Comparison of ENCODE assay signal across 2 cellular contexts in the genomic region with DNA sequence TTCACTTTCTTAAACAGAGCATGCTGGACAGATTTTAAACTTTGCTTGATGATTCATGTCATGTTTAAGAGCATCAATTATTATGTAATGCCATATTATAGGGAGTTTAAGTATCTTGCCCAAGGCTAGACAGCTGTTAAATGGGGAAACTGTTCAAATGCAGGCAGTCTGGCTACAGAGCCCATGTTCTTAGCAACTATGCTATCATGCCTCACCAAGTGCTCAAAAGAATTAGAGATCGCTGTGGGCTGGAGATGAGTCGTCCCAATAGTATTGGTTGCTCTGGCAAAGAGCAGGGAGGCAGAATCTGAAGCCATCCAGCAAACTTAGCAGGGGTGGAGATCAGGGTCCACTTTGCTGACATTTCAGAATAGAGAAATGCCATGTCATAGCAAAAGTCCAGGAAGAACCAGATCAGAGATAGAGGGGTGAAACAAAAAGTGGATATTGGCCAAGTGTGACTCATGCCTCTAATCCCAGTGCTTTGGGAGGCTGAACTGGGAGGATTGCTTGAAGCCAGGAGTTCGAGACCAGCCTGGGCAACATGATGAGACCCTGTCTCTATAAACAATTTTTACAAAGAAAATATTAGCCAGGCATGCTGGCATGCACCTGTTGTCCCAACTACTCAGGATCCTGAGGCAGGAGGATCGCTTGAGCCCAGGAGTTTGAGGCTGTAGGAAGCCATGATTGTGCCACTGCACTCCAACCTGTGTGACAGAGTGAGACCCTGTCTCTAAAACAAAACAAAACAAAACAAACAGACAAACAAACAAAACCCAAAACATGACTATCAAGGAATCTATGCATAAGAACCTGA.
TF ChIP-seq lines count a peak whose summit lies in the region.

No MANE protein-coding gene starts in this region.

TF ChIP-seq in HEK293, 187 proteins besides CTCF, POLR2A, EP300 and RAD21 (continued from another document and continues in another):
- TF ChIP-seq, protein P1, sequence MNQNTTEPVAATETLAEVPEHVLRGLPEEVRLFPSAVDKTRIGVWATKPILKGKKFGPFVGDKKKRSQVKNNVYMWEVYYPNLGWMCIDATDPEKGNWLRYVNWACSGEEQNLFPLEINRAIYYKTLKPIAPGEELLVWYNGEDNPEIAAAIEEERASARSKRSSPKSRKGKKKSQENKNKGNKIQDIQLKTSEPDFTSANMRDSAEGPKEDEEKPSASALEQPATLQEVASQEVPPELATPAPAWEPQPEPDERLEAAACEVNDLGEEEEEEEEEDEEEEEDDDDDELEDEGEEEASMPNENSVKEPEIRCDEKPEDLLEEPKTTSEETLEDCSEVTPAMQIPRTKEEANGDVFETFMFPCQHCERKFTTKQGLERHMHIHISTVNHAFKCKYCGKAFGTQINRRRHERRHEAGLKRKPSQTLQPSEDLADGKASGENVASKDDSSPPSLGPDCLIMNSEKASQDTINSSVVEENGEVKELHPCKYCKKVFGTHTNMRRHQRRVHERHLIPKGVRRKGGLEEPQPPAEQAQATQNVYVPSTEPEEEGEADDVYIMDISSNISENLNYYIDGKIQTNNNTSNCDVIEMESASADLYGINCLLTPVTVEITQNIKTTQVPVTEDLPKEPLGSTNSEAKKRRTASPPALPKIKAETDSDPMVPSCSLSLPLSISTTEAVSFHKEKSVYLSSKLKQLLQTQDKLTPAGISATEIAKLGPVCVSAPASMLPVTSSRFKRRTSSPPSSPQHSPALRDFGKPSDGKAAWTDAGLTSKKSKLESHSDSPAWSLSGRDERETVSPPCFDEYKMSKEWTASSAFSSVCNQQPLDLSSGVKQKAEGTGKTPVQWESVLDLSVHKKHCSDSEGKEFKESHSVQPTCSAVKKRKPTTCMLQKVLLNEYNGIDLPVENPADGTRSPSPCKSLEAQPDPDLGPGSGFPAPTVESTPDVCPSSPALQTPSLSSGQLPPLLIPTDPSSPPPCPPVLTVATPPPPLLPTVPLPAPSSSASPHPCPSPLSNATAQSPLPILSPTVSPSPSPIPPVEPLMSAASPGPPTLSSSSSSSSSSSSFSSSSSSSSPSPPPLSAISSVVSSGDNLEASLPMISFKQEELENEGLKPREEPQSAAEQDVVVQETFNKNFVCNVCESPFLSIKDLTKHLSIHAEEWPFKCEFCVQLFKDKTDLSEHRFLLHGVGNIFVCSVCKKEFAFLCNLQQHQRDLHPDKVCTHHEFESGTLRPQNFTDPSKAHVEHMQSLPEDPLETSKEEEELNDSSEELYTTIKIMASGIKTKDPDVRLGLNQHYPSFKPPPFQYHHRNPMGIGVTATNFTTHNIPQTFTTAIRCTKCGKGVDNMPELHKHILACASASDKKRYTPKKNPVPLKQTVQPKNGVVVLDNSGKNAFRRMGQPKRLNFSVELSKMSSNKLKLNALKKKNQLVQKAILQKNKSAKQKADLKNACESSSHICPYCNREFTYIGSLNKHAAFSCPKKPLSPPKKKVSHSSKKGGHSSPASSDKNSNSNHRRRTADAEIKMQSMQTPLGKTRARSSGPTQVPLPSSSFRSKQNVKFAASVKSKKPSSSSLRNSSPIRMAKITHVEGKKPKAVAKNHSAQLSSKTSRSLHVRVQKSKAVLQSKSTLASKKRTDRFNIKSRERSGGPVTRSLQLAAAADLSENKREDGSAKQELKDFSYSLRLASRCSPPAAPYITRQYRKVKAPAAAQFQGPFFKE (tag by site-specific recombination; IDR thresholded peaks at IDR 0.05; ENCODE audit: borderline replicate concordance): no peak
- TF ChIP-seq SP3 (tag by site-specific recombination; IDR thresholded peaks at IDR 0.05): no peak
- peak; percentile 29; the same call in 1 of the 2 replicates for TF ChIP-seq ZNF629 (tag by site-specific recombination; IDR thresholded peaks at IDR 0.05)
- TF ChIP-seq ZNF19 (tag by site-specific recombination; IDR thresholded peaks at IDR 0.05; ENCODE audit: low read depth): no peak
- TF ChIP-seq GLIS1 (tag by site-specific recombination; IDR thresholded peaks at IDR 0.05): peak; percentile 64; the same call in 1 of the 2 replicates
- TF ChIP-seq, protein P2, sequence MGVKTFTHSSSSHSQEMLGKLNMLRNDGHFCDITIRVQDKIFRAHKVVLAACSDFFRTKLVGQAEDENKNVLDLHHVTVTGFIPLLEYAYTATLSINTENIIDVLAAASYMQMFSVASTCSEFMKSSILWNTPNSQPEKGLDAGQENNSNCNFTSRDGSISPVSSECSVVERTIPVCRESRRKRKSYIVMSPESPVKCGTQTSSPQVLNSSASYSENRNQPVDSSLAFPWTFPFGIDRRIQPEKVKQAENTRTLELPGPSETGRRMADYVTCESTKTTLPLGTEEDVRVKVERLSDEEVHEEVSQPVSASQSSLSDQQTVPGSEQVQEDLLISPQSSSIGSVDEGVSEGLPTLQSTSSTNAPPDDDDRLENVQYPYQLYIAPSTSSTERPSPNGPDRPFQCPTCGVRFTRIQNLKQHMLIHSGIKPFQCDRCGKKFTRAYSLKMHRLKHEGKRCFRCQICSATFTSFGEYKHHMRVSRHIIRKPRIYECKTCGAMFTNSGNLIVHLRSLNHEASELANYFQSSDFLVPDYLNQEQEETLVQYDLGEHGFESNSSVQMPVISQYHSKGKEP (tag by site-specific recombination; IDR thresholded peaks at IDR 0.05): no peak
- TF ChIP-seq, protein P3, sequence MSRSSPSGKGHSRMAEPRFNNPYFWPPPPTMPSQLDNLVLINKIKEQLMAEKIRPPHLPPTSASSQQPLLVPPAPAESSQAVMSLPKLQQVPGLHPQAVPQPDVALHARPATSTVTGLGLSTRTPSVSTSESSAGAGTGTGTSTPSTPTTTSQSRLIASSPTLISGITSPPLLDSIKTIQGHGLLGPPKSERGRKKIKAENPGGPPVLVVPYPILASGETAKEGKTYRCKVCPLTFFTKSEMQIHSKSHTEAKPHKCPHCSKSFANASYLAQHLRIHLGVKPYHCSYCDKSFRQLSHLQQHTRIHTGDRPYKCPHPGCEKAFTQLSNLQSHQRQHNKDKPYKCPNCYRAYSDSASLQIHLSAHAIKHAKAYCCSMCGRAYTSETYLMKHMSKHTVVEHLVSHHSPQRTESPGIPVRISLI (tag by site-specific recombination; IDR thresholded peaks at IDR 0.05): no peak
- no peak for TF ChIP-seq ZNF433 (tag by site-specific recombination; IDR thresholded peaks at IDR 0.05; ENCODE audit: low read depth)
- no peak for TF ChIP-seq ZSCAN23 (tag by site-specific recombination; IDR thresholded peaks at IDR 0.05)
- TF ChIP-seq, protein P4, sequence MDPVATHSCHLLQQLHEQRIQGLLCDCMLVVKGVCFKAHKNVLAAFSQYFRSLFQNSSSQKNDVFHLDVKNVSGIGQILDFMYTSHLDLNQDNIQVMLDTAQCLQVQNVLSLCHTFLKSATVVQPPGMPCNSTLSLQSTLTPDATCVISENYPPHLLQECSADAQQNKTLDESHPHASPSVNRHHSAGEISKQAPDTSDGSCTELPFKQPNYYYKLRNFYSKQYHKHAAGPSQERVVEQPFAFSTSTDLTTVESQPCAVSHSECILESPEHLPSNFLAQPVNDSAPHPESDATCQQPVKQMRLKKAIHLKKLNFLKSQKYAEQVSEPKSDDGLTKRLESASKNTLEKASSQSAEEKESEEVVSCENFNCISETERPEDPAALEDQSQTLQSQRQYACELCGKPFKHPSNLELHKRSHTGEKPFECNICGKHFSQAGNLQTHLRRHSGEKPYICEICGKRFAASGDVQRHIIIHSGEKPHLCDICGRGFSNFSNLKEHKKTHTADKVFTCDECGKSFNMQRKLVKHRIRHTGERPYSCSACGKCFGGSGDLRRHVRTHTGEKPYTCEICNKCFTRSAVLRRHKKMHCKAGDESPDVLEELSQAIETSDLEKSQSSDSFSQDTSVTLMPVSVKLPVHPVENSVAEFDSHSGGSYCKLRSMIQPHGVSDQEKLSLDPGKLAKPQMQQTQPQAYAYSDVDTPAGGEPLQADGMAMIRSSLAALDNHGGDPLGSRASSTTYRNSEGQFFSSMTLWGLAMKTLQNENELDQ (tag by site-specific recombination; IDR thresholded peaks at IDR 0.05; ENCODE audit: low read depth): no peak
- TF ChIP-seq ZNF239 (tag by site-specific recombination; IDR thresholded peaks at IDR 0.05): no peak

TF ChIP-seq in SK-N-SH, 30 proteins besides CTCF, POLR2A, EP300 and RAD21 (continued from another document):
- TF ChIP-seq, protein P5, sequence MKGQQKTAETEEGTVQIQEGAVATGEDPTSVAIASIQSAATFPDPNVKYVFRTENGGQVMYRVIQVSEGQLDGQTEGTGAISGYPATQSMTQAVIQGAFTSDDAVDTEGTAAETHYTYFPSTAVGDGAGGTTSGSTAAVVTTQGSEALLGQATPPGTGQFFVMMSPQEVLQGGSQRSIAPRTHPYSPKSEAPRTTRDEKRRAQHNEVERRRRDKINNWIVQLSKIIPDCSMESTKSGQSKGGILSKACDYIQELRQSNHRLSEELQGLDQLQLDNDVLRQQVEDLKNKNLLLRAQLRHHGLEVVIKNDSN (IDR thresholded peaks at IDR 0.05; ENCODE audit: borderline replicate concordance, low read depth): no peak
- TF ChIP-seq, protein P6, sequence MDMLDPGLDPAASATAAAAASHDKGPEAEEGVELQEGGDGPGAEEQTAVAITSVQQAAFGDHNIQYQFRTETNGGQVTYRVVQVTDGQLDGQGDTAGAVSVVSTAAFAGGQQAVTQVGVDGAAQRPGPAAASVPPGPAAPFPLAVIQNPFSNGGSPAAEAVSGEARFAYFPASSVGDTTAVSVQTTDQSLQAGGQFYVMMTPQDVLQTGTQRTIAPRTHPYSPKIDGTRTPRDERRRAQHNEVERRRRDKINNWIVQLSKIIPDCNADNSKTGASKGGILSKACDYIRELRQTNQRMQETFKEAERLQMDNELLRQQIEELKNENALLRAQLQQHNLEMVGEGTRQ (IDR thresholded peaks at IDR 0.05; ENCODE audit: borderline replicate concordance, low read depth, low read length): no peak
- TF ChIP-seq YY1 (IDR thresholded peaks at IDR 0.05; ENCODE audit: low read depth) (no peak), TCF12 (IDR thresholded peaks at IDR 0.05) (peak; percentile 38; the same call in 1 of the 2 replicates), TEAD4 (IDR thresholded peaks at IDR 0.05; ENCODE audit: borderline replicate concordance, insufficient read depth) (no peak), MEF2A (IDR thresholded peaks at IDR 0.05; ENCODE audit: borderline replicate concordance, low read depth) (no peak)
